In the genomic region with DNA sequence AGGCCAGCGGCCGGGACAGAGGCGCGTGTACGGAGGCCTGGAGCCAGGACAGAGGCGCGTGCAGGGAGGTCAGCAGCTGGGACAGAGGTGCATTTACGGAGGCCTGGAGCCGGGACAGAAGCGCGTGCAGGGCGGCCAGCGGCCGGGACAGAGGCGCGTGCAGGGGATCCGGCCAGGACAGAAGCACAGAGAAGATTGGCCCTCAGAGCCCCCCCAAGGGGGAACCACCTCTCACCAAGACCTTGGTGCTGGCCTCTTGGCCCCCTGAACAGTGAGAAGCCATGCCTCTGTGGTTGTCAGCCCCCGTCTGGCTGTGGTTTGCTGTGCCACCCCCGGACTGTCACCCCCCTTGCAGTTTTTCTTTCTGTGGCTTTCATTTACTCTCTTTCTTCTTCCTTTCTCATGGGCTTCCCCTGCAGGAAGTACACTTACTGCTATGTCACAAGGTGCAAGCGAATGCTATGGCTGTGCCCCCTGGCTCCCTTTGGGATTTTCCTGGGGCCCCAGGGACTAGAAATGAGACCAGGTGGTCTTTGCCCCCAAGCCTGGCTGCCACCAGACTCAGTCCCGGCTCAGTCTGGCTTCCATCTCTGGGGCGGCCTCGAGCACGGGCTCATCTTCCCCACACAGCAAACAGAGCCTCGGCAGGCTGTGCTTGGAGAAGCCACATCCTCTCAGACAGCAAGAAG, we compare ENCODE assay signal across 10 cellular contexts. TPM values are rescaled to one million over a fixed set of nuclear protein-coding genes. Genes with fewer than 3 reads are reported as not detected.
DNase-seq lines count a peak whose midpoint lies in the region; ATAC-seq and TF ChIP-seq lines count a peak whose summit lies in the region.
"Had no signal": no experiment of that assay in that cellular context is flagged by ENCODE, and none has a peak within 500 bp of the region (broad histone marks: within the 10 kb centered on the region; RNA-seq: fewer than 3 reads in every experiment).

No MANE protein-coding gene starts in this region.

- no peak overlapping the region for H3K4me3 ChIP-seq in coronary artery

- H3K4me3 Mint-ChIP-seq in T-helper 1 cell treated with Interleukin-12 subunit alpha and Interleukin-12 subunit beta and Interleukin-4 antibody, amounts not matched to agents 30 μg/mL and 1 μg/mL, for 36 hours, result peak overlapping the region; percentile 56

- TF ChIP-seq CTCF in coronary artery (IDR thresholded peaks at IDR 0.05) (no peak), omental fat pad (IDR thresholded peaks at IDR 0.05) (no peak)

- no peaks in the 10 kb centered on the region for H3K9me3 Mint-ChIP-seq in T-helper 1 cell treated with Interleukin-12 subunit alpha and Interleukin-12 subunit beta and Interleukin-4 antibody, amounts not matched to agents 30 μg/mL and 1 μg/mL, for 36 hours

- no peak overlapping the region for H3K27ac ChIP-seq in coronary artery
- H3K27ac ChIP-seq: 22Rv1 had no signal

- peak; percentile 62 to 75 for ATAC-seq in activated CD4-positive, CD25-positive, alpha-beta regulatory T cell treated with anti-CD3 and anti-CD28 coated beads, Interleukin-2, amount 50 U/mL, for 24 hours
- ATAC-seq in omental fat pad (ENCODE audit: low FRiP score), result no peak

- H3K27ac Mint-ChIP-seq in T-helper 1 cell treated with Interleukin-12 subunit alpha and Interleukin-12 subunit beta and Interleukin-4 antibody, amounts not matched to agents 30 μg/mL and 1 μg/mL, for 36 hours, result peak overlapping the region; percentile 43

- H3K4me1 Mint-ChIP-seq in T-helper 1 cell treated with Interleukin-12 subunit alpha and Interleukin-12 subunit beta and Interleukin-4 antibody, amounts not matched to agents 30 μg/mL and 1 μg/mL, for 36 hours (ENCODE audit: low read depth), result peaks cover 6% of the 10 kb centered on the region

- DNase-seq in activated CD4-positive, CD25-positive, alpha-beta regulatory T cell (lab: John Stamatoyannopoulos, UW), result no peak
- peak; percentile 55 for DNase-seq in coronary artery (ENCODE audit: low spot score)
- DNase-seq in stimulated activated naive CD4-positive, alpha-beta T cell treated with Interleukin-2 at 50 U/mL for 16 hours (lab: John Stamatoyannopoulos, UW), result peak; percentile 7
- DNase-seq in NCI-H748 treated with DMSO at 0.1 percent for 48 hours (lab: John Stamatoyannopoulos, UW), result no peak
- DNase-seq in omental fat pad (ENCODE audit: low spot score), result no peak
- DNase-seq in NCI-H2196 treated with DMSO at 0.1 percent for 48 hours (lab: John Stamatoyannopoulos, UW; ENCODE audit: unreplicated experiment), result no peak
- DNase-seq: NCI-H69 had no signal

- H3K27me3 Mint-ChIP-seq in T-helper 1 cell treated with Interleukin-12 subunit alpha and Interleukin-12 subunit beta and Interleukin-4 antibody, amounts not matched to agents 30 μg/mL and 1 μg/mL, for 36 hours (ENCODE audit: low read depth), result peaks cover 34% of the 10 kb centered on the region

- no peaks in the 10 kb centered on the region for H3K36me3 Mint-ChIP-seq in T-helper 1 cell treated with Interleukin-12 subunit alpha and Interleukin-12 subunit beta and Interleukin-4 antibody, amounts not matched to agents 30 μg/mL and 1 μg/mL, for 36 hours (ENCODE audit: low read depth)

RNA-seq across cellular contexts. Expression of a gene that starts 41.1 kb away (rescaled TPM):
- total RNA-seq in omental fat pad, result 100 to 1,000 TPM in 2 of 4 donors, 10 to 100 TPM in 2; 85.6 to 244 (median 107) TPM

Comparison
In these comparisons a context has a peak if more than half of its experiments do, and no peak if none do; other contexts are left out.
1. DNase-seq: peak in coronary artery (single experiment) and stimulated activated naive CD4-positive, alpha-beta T cell treated with Interleukin-2 at 50 U/mL for 16 hours (single experiment); none in activated CD4-positive, CD25-positive, alpha-beta regulatory T cell (0 of 4), NCI-H748 treated with DMSO at 0.1 percent for 48 hours (single experiment), omental fat pad (single experiment) and NCI-H2196 treated with DMSO at 0.1 percent for 48 hours (single experiment).